8 cellular contexts compared by ENCODE assay signal in the genomic region with DNA sequence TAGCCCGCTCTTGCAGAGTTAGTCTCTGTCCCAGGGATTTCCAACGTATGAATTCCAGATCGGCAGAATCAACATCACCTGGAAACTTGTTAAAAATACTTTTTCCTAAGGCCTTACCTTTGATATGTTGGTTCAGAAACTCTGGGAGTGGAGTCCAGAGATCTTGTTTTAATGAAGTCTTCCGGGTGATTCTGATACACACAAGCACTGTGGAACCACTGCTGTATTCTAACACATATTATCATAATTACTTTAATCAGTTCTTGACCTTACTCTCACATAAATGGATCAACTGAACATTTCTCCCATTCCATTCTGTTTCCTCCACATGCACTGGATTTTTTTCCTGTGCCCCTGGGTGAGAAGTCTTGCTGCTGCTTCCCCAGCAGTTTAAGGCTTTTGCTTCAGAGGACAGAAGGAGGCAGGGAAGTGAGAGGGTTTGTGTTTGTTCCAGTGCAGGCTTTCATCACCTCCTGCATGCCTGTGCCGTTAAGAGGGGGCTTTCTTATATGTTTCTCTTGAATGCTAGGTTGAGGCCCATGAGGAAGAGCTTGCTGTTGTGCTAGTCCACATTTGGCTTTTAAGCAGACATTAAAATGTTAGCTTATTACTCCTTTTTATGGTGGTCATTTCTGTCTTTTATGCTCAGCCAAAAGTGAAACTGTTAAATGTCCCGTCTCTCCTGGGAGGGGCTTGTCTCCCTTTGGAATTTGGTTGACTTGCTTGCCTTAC. TPM values are rescaled to one million over a fixed set of nuclear protein-coding genes. Genes with fewer than 3 reads are reported as not detected.
DNase-seq lines count a peak whose midpoint lies in the region; ATAC-seq and FAIRE-seq lines count a peak whose summit lies in the region.

No MANE protein-coding gene starts in this region.

- 77% methylated on average over 6 of the region's 6 CpGs for WGBS in HUES64
- 69 to 77% methylated on average over 6 of the region's 6 CpGs for WGBS in ectodermal cell, 2 experiments

- H3K4me3 ChIP-seq in HUES64 (ENCODE audit: low read length) (no peak overlapping the region), ectodermal cell (ENCODE audit: insufficient read depth, low read depth, low read length) (no peak overlapping the region), mucosa of rectum (ENCODE audit: low read length in 2 of 2) (peak overlapping the region; percentile 13 to 63)

- H3K9me3 ChIP-seq in HUES64 (ENCODE audit: insufficient read depth, low read depth, low read length) = no peaks in the 10 kb centered on the region
- H3K9me3 ChIP-seq in ectodermal cell (ENCODE audit: control insufficient read depth, low read length) = no peaks in the 10 kb centered on the region
- H3K9me3 ChIP-seq in mucosa of rectum (ENCODE audit: control insufficient read depth in 2 of 2, low read length in 2 of 2) = no peaks in the 10 kb centered on the region

- H3K27ac ChIP-seq in HUES64 (ENCODE audit: low read depth, low read length) = no peak overlapping the region
- H3K27ac ChIP-seq in ectodermal cell (ENCODE audit: insufficient read depth, low read depth, low read length, poor library complexity, severe bottlenecking) = peak overlapping the region; percentile 22
- H3K27ac ChIP-seq in mucosa of rectum (ENCODE audit: low read depth in 2 of 2, low read length in 2 of 2) = peak overlapping the region in 1 of 2 donors; percentile 4

- H3K27me3 ChIP-seq in HUES64 (ENCODE audit: insufficient read depth, low read length) = no peaks in the 10 kb centered on the region
- H3K27me3 ChIP-seq in ectodermal cell (ENCODE audit: control insufficient read depth, insufficient read depth, low read length, poor library complexity, severe bottlenecking) = no peaks in the 10 kb centered on the region
- H3K27me3 ChIP-seq in mucosa of rectum (ENCODE audit: control insufficient read depth in 2 of 2, insufficient read depth in 2 of 2, low read length in 2 of 2) = no peaks in the 10 kb centered on the region

- peak; percentile 25 for FAIRE-seq in A204.1 (lab: Jason Lieb, UNC)

- H3K4me1 ChIP-seq in HUES64 (ENCODE audit: insufficient read depth, low read length) (peaks cover 10% of the 10 kb centered on the region), ectodermal cell (ENCODE audit: control insufficient read depth, insufficient read depth, low read length) (peaks cover 5% of the 10 kb centered on the region), mucosa of rectum (ENCODE audit: control insufficient read depth in 2 of 2, insufficient read depth in 2 of 2, low read length in 2 of 2) (no peaks in the 10 kb centered on the region)

- no peak for ATAC-seq in GM18517 (IDR thresholded peaks at IDR 0.05; ENCODE audit: unreplicated experiment)
- no peak for ATAC-seq in HG03039 (IDR thresholded peaks at IDR 0.05; ENCODE audit: unreplicated experiment)
- ATAC-seq in GM18907 (IDR thresholded peaks at IDR 0.05; ENCODE audit: unreplicated experiment) = no peak

- no peak for DNase-seq in globus pallidus (ENCODE audit: low spot score)

- H3K9ac ChIP-seq in HUES64 (ENCODE audit: low read depth, low read length) (peak overlapping the region; percentile 29; the same call in 1 of the 2 replicates), mucosa of rectum (ENCODE audit: low read depth in 1 of 2, low read length in 2 of 2) (no peak overlapping the region)

- H3K36me3 ChIP-seq in HUES64 (ENCODE audit: insufficient read depth, low read length) = no peaks in the 10 kb centered on the region
- H3K36me3 ChIP-seq in ectodermal cell (ENCODE audit: control insufficient read depth, insufficient read depth, low read length) = no peaks in the 10 kb centered on the region
- no peaks in the 10 kb centered on the region for H3K36me3 ChIP-seq in mucosa of rectum (ENCODE audit: control insufficient read depth in 2 of 2, insufficient read depth in 2 of 2, low read length in 2 of 2)

RNA-seq across cellular contexts. Expression of a gene that starts 32.4 kb away (rescaled TPM):
- polyA plus RNA-seq in HUES64 (2013, experiment 1 of 2) = 16.4 TPM
- 18.4 TPM for polyA plus RNA-seq in HUES64 (2013, experiment 2 of 2)
- 20.2 TPM for polyA plus RNA-seq in ectodermal cell (2013, experiment 1 of 4)
- 22.4 TPM for polyA plus RNA-seq in ectodermal cell (2013, experiment 2 of 4)
- 22.5 TPM for polyA plus RNA-seq in ectodermal cell (2013, experiment 3 of 4)
- polyA plus RNA-seq in ectodermal cell (2013, experiment 4 of 4) = 20.8 TPM

Comparison
In these comparisons a context has a peak if more than half of its experiments do, and no peak if none do; other contexts are left out.
1. H3K4me3 ChIP-seq: peak in mucosa of rectum (2 of 2); none in HUES64 (single experiment) and ectodermal cell (single experiment).